In genomic region chr1:9942939-9943807, GRCh38 we compare ENCODE assay signal across 8 cellular contexts. TPM values are rescaled to one million over a fixed set of nuclear protein-coding genes. Genes with fewer than 3 reads are reported as not detected.
A peak's percentile ranks its signal among the peaks of the same experiment; 100 is the strongest.
DNase-seq lines count a peak whose midpoint lies in the region; FAIRE-seq and TF ChIP-seq lines count a peak whose summit lies in the region.

LZIC (minus strand) TSS chr1:9943391; CDS start chr1:9936619, 6,772 bp downstream.
NMNAT1 (plus strand) TSS chr1:9943475; CDS start chr1:9972074, 28,599 bp downstream.

- H2AK5ac ChIP-seq in neuronal stem cell (ENCODE audit: low read depth, low read length) = no peak within 1 kb of the TSS

- H2BK5ac ChIP-seq in neuronal stem cell (ENCODE audit: low read length) = no peak within 1 kb of the TSS

- H3K14ac ChIP-seq in neuronal stem cell (ENCODE audit: low read length) = no peak within 1 kb of the TSS

- peak within 1 kb of the TSS; percentile 73 for H3K4me3 ChIP-seq in MM.1S (ENCODE audit: low read length)
- H3K4me3 ChIP-seq in SJCRH30 = peak within 1 kb of the TSS; percentile 80
- H3K4me3 ChIP-seq in neuronal stem cell (ENCODE audit: low read length in 2 of 2) = peak within 1 kb of the TSS; percentile 89

- H3K4ac ChIP-seq in neuronal stem cell (ENCODE audit: low read length) = no peak within 1 kb of the TSS

- peaks cover 14% of the 10 kb centered on the region for H3K79me2 ChIP-seq in MM.1S (ENCODE audit: low read length)

- WGBS in neuronal stem cell (ENCODE audit: extremely low coverage in 2 of 2, insufficient read length in 2 of 2, insufficient replicate concordance in 1 of 2), 2 donors = no CpG with 5 or more reads among the region's 55 CpGs

- no peak within 1 kb of the TSS for H2BK15ac ChIP-seq in neuronal stem cell (ENCODE audit: low read length)

- H3K36me3 ChIP-seq in MM.1S (replicated peaks; ENCODE audit: insufficient read depth, low read length) (no peaks in the 10 kb centered on the region), SJCRH30 (peaks cover 10% of the 10 kb centered on the region; the same call in 1 of the 2 replicates), neuronal stem cell (replicated peaks in 1 of 2; ENCODE audit: control insufficient read depth in 2 of 2, insufficient read depth in 2 of 2, low read length in 2 of 2) (peaks cover 0 to 21% of the 10 kb centered on the region in 2 donors)

- H3K9ac ChIP-seq in MM.1S (ENCODE audit: low read length) = peak within 1 kb of the TSS; percentile 83
- peak within 1 kb of the TSS; percentile 75 for H3K9ac ChIP-seq in neuronal stem cell (ENCODE audit: low read depth, low read length, poor library complexity)

- H3K79me1 ChIP-seq in neuronal stem cell (ENCODE audit: low read depth, low read length) = no peaks in the 10 kb centered on the region

- no peak for TF ChIP-seq CTCF in MM.1S (IDR thresholded peaks at IDR 0.05; ENCODE audit: low read length)

- H3F3A ChIP-seq in MM.1S (ENCODE audit: insufficient read depth, low read length) = peaks cover 7% of the 10 kb centered on the region

- peak within 1 kb of the TSS; percentile 72 for H3K4me2 ChIP-seq in MM.1S (ENCODE audit: low read depth, low read length)
- H3K4me2 ChIP-seq in neuronal stem cell (ENCODE audit: insufficient read depth, low read length, poor library complexity, severe bottlenecking) = peak within 1 kb of the TSS; percentile 71

- no peaks in the 10 kb centered on the region for H3K9me3 ChIP-seq in MM.1S (replicated peaks; ENCODE audit: insufficient read depth, low read length)
- H3K9me3 ChIP-seq in SJCRH30 (replicated peaks) = no peaks in the 10 kb centered on the region
- H3K9me3 ChIP-seq in neuronal stem cell (replicated peaks in 1 of 2; ENCODE audit: control insufficient read depth in 2 of 2, insufficient read depth in 1 of 2, low read depth in 1 of 2, low read length in 2 of 2) = no peaks in the 10 kb centered on the region

- no peak within 1 kb of the TSS for H2BK120ac ChIP-seq in neuronal stem cell (ENCODE audit: low read depth, low read length)

- no peak within 1 kb of the TSS for H4K91ac ChIP-seq in neuronal stem cell (ENCODE audit: low read depth, low read length, poor library complexity)

- H3K23ac ChIP-seq in neuronal stem cell (ENCODE audit: low read depth, low read length, poor library complexity) = peak within 1 kb of the TSS; percentile 93

- H3K9me2 ChIP-seq in MM.1S (replicated peaks; ENCODE audit: insufficient read depth, low read length) = no peaks in the 10 kb centered on the region

- no peak within 1 kb of the TSS for H2BK12ac ChIP-seq in neuronal stem cell (ENCODE audit: low read length)

- H3K4me1 ChIP-seq in MM.1S (ENCODE audit: low read length) (no peaks in the 10 kb centered on the region; the same call in 1 of the 2 replicates), SJCRH30 (0 out of 2 replicates have a peak, but pooled peaks cover 2% of the 10 kb centered on the region), neuronal stem cell (ENCODE audit: control insufficient read depth in 2 of 2, insufficient read depth in 1 of 2, low read depth in 1 of 2, low read length in 2 of 2) (no peaks in the 10 kb centered on the region)

- H3K27ac ChIP-seq in MM.1S (ENCODE audit: low read length) (peak within 1 kb of the TSS; percentile 73; the same call in 1 of the 2 replicates), SJCRH30 (peak within 1 kb of the TSS; percentile 78), neuronal stem cell (replicated peaks; ENCODE audit: low read length) (peak within 1 kb of the TSS; percentile 69)

- H2AFZ ChIP-seq in MM.1S (ENCODE audit: low read length) = peak within 1 kb of the TSS; percentile 73
- H2AFZ ChIP-seq in neuronal stem cell (ENCODE audit: low read length) = peak within 1 kb of the TSS; percentile 89

- peak; percentile 88 for FAIRE-seq in G401.6 (lab: Jason Lieb, UNC)
- FAIRE-seq in frontal cortex (lab: Jason Lieb, UNC) = no peak

- no peak within 1 kb of the TSS for H4K8ac ChIP-seq in neuronal stem cell (ENCODE audit: low read depth, low read length)

- no peaks in the 10 kb centered on the region for H4K20me1 ChIP-seq in MM.1S (ENCODE audit: insufficient read depth, low read length)

- H3K18ac ChIP-seq in neuronal stem cell (ENCODE audit: low read length) = peak within 1 kb of the TSS; percentile 15

- peak; percentile 94 for DNase-seq in HCEC 1CT
- peak; percentile 95 for DNase-seq in MM.1S
- DNase-seq in SJCRH30 = peak; percentile 93 to 96
- peak; percentile 62 to 76 (median 74) for DNase-seq in activated naive CD4-positive, alpha-beta T cell (lab: John Stamatoyannopoulos, UW)
- peak; percentile 79 to 94 for DNase-seq in frontal cortex (ENCODE audit: low spot score in 2 of 2)
- peak; percentile 88 for DNase-seq in neuronal stem cell (ENCODE audit: low spot score)
- DNase-seq in stromal cell of bone marrow (ENCODE audit: low read depth) = peak; percentile 86

- H3K27me3 ChIP-seq in MM.1S (replicated peaks; ENCODE audit: insufficient read depth, low read length) (no peaks in the 10 kb centered on the region), SJCRH30 (no peaks in the 10 kb centered on the region), neuronal stem cell (ENCODE audit: control insufficient read depth in 3 of 3, insufficient read depth in 3 of 3, low read depth in 1 of 3, low read length in 3 of 3) (no peaks in the 10 kb centered on the region)

RNA-seq across cellular contexts. Expression of gene LZIC, which starts in this region (rescaled TPM):
- total RNA-seq in SJCRH30 (2014; rRNA removed; shearing (Covaris generic)) = 68.0 and 69.4 TPM in 2 replicates
- total RNA-seq in frontal cortex = 82.3 TPM
- 36.6 TPM for polyA plus RNA-seq in neuronal stem cell (2013, experiment 1 of 2)
- polyA plus RNA-seq in neuronal stem cell (2013, experiment 2 of 2) = 38.1 TPM

RNA-seq across cellular contexts. Expression of gene NMNAT1, which starts in this region (rescaled TPM):
- total RNA-seq in SJCRH30 (2014; rRNA removed; shearing (Covaris generic)) = 5.5 and 5.7 TPM in 2 replicates
- 9.0 TPM for total RNA-seq in frontal cortex
- polyA plus RNA-seq in neuronal stem cell (2013, experiment 1 of 2) = 9.0 TPM
- 7.7 TPM for polyA plus RNA-seq in neuronal stem cell (2013, experiment 2 of 2)

Comparison
In these comparisons a context has a peak if more than half of its experiments do, and no peak if none do; other contexts are left out.
1. Peak in every context shown above with its lines: DNase-seq, H3K4me3 ChIP-seq and H3K27ac ChIP-seq.